ENCODE assay signal across 8 cellular contexts in the genomic region with DNA sequence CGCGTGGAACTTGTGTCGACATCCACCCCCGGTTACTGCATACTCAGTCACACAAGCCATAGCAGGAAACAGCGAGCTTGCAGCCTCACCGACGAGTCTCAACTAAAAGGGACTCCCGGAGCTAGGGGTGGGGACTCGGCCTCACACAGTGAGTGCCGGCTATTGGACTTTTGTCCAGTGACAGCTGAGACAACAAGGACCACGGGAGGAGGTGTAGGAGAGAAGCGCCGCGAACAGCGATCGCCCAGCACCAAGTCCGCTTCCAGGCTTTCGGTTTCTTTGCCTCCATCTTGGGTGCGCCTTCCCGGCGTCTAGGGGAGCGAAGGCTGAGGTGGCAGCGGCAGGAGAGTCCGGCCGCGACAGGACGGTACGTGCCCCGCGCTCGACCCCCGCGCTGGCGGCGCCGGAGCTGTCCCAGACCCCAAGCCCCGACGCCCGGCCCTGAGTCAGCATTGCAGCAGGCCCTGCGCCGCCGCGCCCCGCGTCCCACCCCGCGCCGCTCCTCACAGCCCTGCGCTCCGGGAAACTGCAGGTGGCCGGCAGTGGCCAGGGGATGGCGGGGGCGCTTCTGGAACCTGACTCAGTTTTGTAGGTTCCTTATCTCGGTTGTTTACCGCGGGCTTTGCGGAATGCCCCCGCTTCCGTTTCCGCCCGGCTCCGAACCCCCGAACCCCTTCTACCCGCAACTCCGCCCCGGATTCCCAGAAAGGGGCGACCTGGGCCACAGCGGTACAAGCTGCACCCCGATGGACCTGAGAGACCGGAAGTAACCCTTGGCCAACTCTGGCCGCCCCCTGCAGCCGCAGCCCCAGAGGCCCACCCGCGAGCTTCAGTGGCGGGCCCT. TPM values are rescaled to one million over a fixed set of nuclear protein-coding genes. Genes with fewer than 3 reads are reported as not detected.
DNase-seq lines count a peak whose midpoint lies in the region; ATAC-seq and TF ChIP-seq lines count a peak whose summit lies in the region.

A gene (plus strand): TSS at position 50 of the 844 bp plus-strand sequence. CDS start 13,702 bp downstream, outside the sequence.

- peak within 1 kb of the TSS; percentile 79 for H2BK5ac ChIP-seq in neuronal stem cell (ENCODE audit: low read length)

- H3K79me1 ChIP-seq in neuronal stem cell (ENCODE audit: low read depth, low read length) = no peaks in the 10 kb centered on the region

- H2BK12ac ChIP-seq in neuronal stem cell (ENCODE audit: low read length) = no peak within 1 kb of the TSS

- H2BK15ac ChIP-seq in neuronal stem cell (ENCODE audit: low read length) = peak within 1 kb of the TSS; percentile 82

- H4K91ac ChIP-seq in neuronal stem cell (ENCODE audit: low read depth, low read length, poor library complexity) = no peak within 1 kb of the TSS

- DNase-seq in DMS79 (lab: John Stamatoyannopoulos, UW) = peak; percentile 35
- DNase-seq in KG1 (lab: John Stamatoyannopoulos, UW) = peak; percentile 62
- peak; percentile 84 for DNase-seq in SIG-M5 treated with dmso at 0.1 percent for 504 hours (lab: John Stamatoyannopoulos, UW; ENCODE audit: unreplicated experiment)
- DNase-seq in activated gamma-delta T cell treated with anti-CD3 and anti-CD28 coated beads, Interleukin-2, amount 50 U/mL, for 16 hours (ENCODE audit: low read depth) = peak; percentile 80
- peak; percentile 54 to 71 for DNase-seq in foreskin keratinocyte
- DNase-seq in neuronal stem cell (ENCODE audit: low spot score) = no peak
- peak in 46 of 49 donors; percentile 20 to 86 (median 60) for DNase-seq in substantia nigra (lab: John Stamatoyannopoulos, UW)

- H3K27me3 ChIP-seq in foreskin keratinocyte (no peaks in the 10 kb centered on the region), neuronal stem cell (ENCODE audit: control insufficient read depth in 3 of 3, insufficient read depth in 3 of 3, low read depth in 1 of 3, low read length in 3 of 3) (no peaks in the 10 kb centered on the region)

- no CpG with 5 or more reads among the region's 75 CpGs for WGBS in neuronal stem cell (ENCODE audit: extremely low coverage in 2 of 2, insufficient read length in 2 of 2, insufficient replicate concordance in 1 of 2), 2 donors

- H2BK120ac ChIP-seq in neuronal stem cell (ENCODE audit: low read depth, low read length) = peak within 1 kb of the TSS; percentile 77

- H3K4me2 ChIP-seq in neuronal stem cell (ENCODE audit: insufficient read depth, low read length, poor library complexity, severe bottlenecking) = peak within 1 kb of the TSS; percentile 69

- H3K4ac ChIP-seq in neuronal stem cell (ENCODE audit: low read length) = peak within 1 kb of the TSS; percentile 58

- peak within 1 kb of the TSS; percentile 63 for H3K14ac ChIP-seq in neuronal stem cell (ENCODE audit: low read length)

- H4K8ac ChIP-seq in neuronal stem cell (ENCODE audit: low read depth, low read length) = peak within 1 kb of the TSS; percentile 77

- peaks cover 8% of the 10 kb centered on the region for H3K4me1 ChIP-seq in foreskin keratinocyte
- H3K4me1 ChIP-seq in neuronal stem cell (ENCODE audit: control insufficient read depth in 2 of 2, insufficient read depth in 1 of 2, low read depth in 1 of 2, low read length in 2 of 2) = peaks cover 0 to 2% of the 10 kb centered on the region in 2 donors

- H3K23ac ChIP-seq in neuronal stem cell (ENCODE audit: low read depth, low read length, poor library complexity) = peak within 1 kb of the TSS; percentile 97

- peak within 1 kb of the TSS; percentile 92 for H2AFZ ChIP-seq in neuronal stem cell (ENCODE audit: low read length)

- peak within 1 kb of the TSS; percentile 60 for H2AK5ac ChIP-seq in neuronal stem cell (ENCODE audit: low read depth, low read length)

- peak within 1 kb of the TSS; percentile 92 for H3K9ac ChIP-seq in neuronal stem cell (ENCODE audit: low read depth, low read length, poor library complexity)

- peaks cover 0 to 2% of the 10 kb centered on the region in 2 donors for H3K9me3 ChIP-seq in neuronal stem cell (replicated peaks in 1 of 2; ENCODE audit: control insufficient read depth in 2 of 2, insufficient read depth in 1 of 2, low read depth in 1 of 2, low read length in 2 of 2)

- H3K4me3 ChIP-seq in neuronal stem cell (ENCODE audit: low read length in 2 of 2) = peak within 1 kb of the TSS; percentile 52 to 76

- TF ChIP-seq CTCF in foreskin keratinocyte (conservative IDR thresholded peaks at IDR 0.05) = no peak

- ATAC-seq in GM21619 (IDR thresholded peaks at IDR 0.05; ENCODE audit: unreplicated experiment) = peak; percentile 34
- ATAC-seq in foreskin keratinocyte = peak; percentile 48

- H3K18ac ChIP-seq in neuronal stem cell (ENCODE audit: low read length) = peak within 1 kb of the TSS; percentile 93

- H3K27ac ChIP-seq in foreskin keratinocyte (peak within 1 kb of the TSS; percentile 99), neuronal stem cell (replicated peaks; ENCODE audit: low read length) (peak within 1 kb of the TSS; percentile 22), substantia nigra (ENCODE audit: low read depth, low read length, poor library complexity, severe bottlenecking) (peak within 1 kb of the TSS; percentile 97)

- no peaks in the 10 kb centered on the region for H3K36me3 ChIP-seq in neuronal stem cell (replicated peaks in 1 of 2; ENCODE audit: control insufficient read depth in 2 of 2, insufficient read depth in 2 of 2, low read length in 2 of 2)

RNA-seq across cellular contexts. Expression of the gene that starts here (rescaled TPM):
- 38.0 and 44.2 TPM in 2 replicates for total RNA-seq in foreskin keratinocyte
- polyA plus RNA-seq in foreskin keratinocyte = 17.2 and 22.2 TPM in 2 replicates
- polyA plus RNA-seq in neuronal stem cell (2013, experiment 1 of 2) = 3.8 TPM
- 4.0 TPM for polyA plus RNA-seq in neuronal stem cell (2013, experiment 2 of 2)

Comparison
In these comparisons a context has a peak if more than half of its experiments do, and no peak if none do; other contexts are left out.
1. H3K27ac ChIP-seq: peak in every context shown above with its lines; median percentile 99 in foreskin keratinocyte; 97 in substantia nigra; 22 in neuronal stem cell.